ENCODE assay signal across 31 cellular contexts in the genomic region with DNA sequence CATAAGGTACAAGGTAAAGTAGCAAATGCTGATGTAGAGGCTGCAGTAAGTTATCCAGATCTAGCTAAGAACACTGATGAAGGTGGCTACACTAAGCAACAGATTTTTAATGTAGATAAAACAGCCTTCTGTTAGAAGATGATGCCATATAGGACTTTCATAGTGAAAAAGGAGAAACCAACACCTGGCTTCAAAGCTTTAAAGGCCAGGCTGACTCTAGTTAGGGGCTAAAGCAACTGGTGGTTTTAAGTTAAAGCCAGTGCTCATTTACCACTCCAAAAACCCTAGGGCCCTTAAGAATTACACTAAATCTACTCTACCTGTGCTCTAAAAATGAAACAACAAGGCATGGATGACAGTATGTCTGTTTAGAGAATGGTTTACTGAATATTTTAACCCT.
"Had no signal": no experiment of that assay in that cellular context is flagged by ENCODE, and none has a peak within 500 bp of the region (broad histone marks: within the 10 kb centered on the region; RNA-seq: fewer than 3 reads in every experiment).

No MANE protein-coding gene starts in this region.

- H3K4me3 Mint-ChIP-seq: activated CD4-positive, alpha-beta T cell treated with anti-CD3 and anti-CD28 coated beads, Interleukin-2, amount 10 ng/mL, durations not matched to agents 24 days and 14 days; activated CD8-positive, alpha-beta memory T cell treated with anti-CD3 and anti-CD28 coated beads, Interleukin-2, amount 10 ng/mL, durations not matched to agents 7 days and 5 days; activated naive CD8-positive, alpha-beta T cell; activated naive CD8-positive, alpha-beta T cell treated with anti-CD3 and anti-CD28 coated beads, Interleukin-2, amount 50 U/mL, for 24 hours; brain had no signal

- H3K4me1 Mint-ChIP-seq: brain had no signal

- H3K27ac ChIP-seq: PC-9, RWPE1, WERI-Rb-1 had no signal

- H3K4me3 ChIP-seq: PC-9 had no signal

- H3K27ac Mint-ChIP-seq: activated CD4-positive, alpha-beta T cell treated with anti-CD3 and anti-CD28 coated beads, Interleukin-2, amount 10 ng/mL, durations not matched to agents 24 days and 14 days; activated CD8-positive, alpha-beta memory T cell treated with anti-CD3 and anti-CD28 coated beads, Interleukin-2, amount 10 ng/mL, durations not matched to agents 7 days and 5 days; activated naive CD8-positive, alpha-beta T cell treated with anti-CD3 and anti-CD28 coated beads, Interleukin-2, amount 50 U/mL, for 24 hours; activated T-helper 2 cell treated with anti-CD3 and anti-CD28 coated beads, Interferon-gamma antibody, Interleukin-2, Interleukin-4, amounts not matched to agents 10 μg/mL and 5 μg/mL and 100 μg/mL, durations not matched to agents 14 hours and 24 hours and 36 hours; brain had no signal

- DNase-seq: activated CD4-positive, alpha-beta T cell treated with anti-CD3 and anti-CD28 coated beads for 1 hour; activated CD4-positive, alpha-beta T cell treated with anti-CD3 and anti-CD28 coated beads, Interleukin-2, amount 10 ng/mL, durations not matched to agents 24 days and 14 days; activated CD4-positive, alpha-beta T cell treated with anti-CD3 and anti-CD28 coated beads, Interleukin-2, amount 50 U/mL, for 48 hours; activated CD4-positive, CD25-positive, alpha-beta regulatory T cell; activated CD8-positive, alpha-beta memory T cell treated with anti-CD3 and anti-CD28 coated beads for 24 hours; activated CD8-positive, alpha-beta memory T cell treated with anti-CD3 and anti-CD28 coated beads, Interleukin-2, amount 10 ng/mL, durations not matched to agents 7 days and 5 days; activated CD8-positive, alpha-beta memory T cell treated with anti-CD3 and anti-CD28 coated beads, Interleukin-2, amount 50 U/mL, for 48 hours; activated gamma-delta T cell; activated naive CD4-positive, alpha-beta T cell treated with Interleukin-2 at 50 U/mL for 16 hours; activated naive CD8-positive, alpha-beta T cell treated with anti-CD3 and anti-CD28 coated beads, Interleukin-2, amount 50 U/mL, for 24 hours; anterior cingulate cortex; caudate nucleus; cerebellar nuclear complex; Karpas-422; NCI-H1105; NCI-H1417 treated with DMSO at 0.1 percent for 48 hours; NCI-H1694; NCI-H1930; NCI-H2081 treated with DMSO at 0.1 percent for 48 hours; NCI-H345; NCI-H524 treated with DMSO at 0.1 percent for 48 hours; NK-92 treated with Interleukin-12 subunit alpha and Interleukin-12 subunit beta, amount 100 ng/mL, for 24 hours; PC-9; SIG-M5; T1000; WERI-Rb-1 had no signal

- ATAC-seq: activated CD8-positive, alpha-beta memory T cell treated with anti-CD3 and anti-CD28 coated beads, Interleukin-2, amount 10 ng/mL, durations not matched to agents 7 days and 5 days; activated naive CD8-positive, alpha-beta T cell treated with anti-CD3 and anti-CD28 coated beads, Interleukin-2, amount 50 U/mL, for 24 hours; Right ventricle myocardium inferior had no signal

- H3K36me3 ChIP-seq: WERI-Rb-1 had no signal

- H3K27me3 Mint-ChIP-seq: activated CD8-positive, alpha-beta memory T cell treated with anti-CD3 and anti-CD28 coated beads, Interleukin-2, amount 10 ng/mL, durations not matched to agents 7 days and 5 days; activated naive CD8-positive, alpha-beta T cell; activated naive CD8-positive, alpha-beta T cell treated with anti-CD3 and anti-CD28 coated beads, Interleukin-2, amount 50 U/mL, for 24 hours had no signal
